In the genomic region with DNA sequence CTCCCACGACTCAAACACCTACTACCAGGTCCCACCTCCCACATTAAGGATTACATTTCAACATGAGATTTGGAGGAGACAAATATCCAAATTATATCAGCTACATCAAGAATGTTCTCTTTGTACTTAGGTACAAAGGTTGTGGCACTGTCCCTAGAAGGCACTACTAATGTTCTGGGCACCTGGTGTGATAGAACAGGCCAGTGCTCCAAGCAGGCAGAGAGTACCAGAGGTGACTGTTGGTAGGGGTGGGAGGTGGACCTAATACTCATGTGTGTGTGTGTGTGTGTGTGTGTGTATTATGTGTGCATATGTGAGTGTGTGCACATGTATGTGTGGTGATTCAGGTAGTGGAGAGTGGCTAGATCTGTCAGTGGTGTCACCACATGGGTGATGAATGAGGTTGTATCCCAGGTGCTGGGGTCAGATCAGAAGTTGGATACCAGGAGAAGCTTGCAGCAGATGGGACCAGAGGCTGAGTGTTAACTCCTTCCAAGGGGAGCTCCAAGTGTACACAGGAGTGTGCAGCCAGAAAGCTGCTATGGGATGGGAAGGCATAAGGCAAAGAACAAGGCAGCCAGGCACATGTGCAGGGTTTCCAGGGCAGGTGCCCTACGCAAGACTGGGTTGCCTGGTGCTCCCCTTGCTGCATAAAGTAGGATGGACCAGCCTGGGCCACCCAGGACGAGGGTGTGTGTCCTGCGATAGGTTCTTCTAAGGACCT, we compare ENCODE assay signal across 28 cellular contexts. TPM values are rescaled to one million over a fixed set of nuclear protein-coding genes. Genes with fewer than 3 reads are reported as not detected.
"Had no signal": no experiment of that assay in that cellular context is flagged by ENCODE, and none has a peak within 500 bp of the region (broad histone marks: within the 10 kb centered on the region; RNA-seq: fewer than 3 reads in every experiment).

No MANE protein-coding gene starts in this region.

- ATAC-seq: heart right ventricle; left cardiac atrium; lower lobe of right lung; mucosa of descending colon; stimulated activated effector memory CD8-positive, alpha-beta T cell treated with anti-CD3 and anti-CD28 coated beads, Interleukin-12 subunit alpha, Interleukin-12 subunit beta, amount 100 ng/mL, for 72 hours had no signal

- H3K27ac ChIP-seq: colonic mucosa, esophagus squamous epithelium, heart right ventricle, lower lobe of right lung, prostate gland, right atrium auricular region, sigmoid colon, stomach, thyroid gland had no signal

- H3K36me3 Mint-ChIP-seq: memory B cell; naive B cell; natural killer cell treated with Interleukin-12 subunit alpha and Interleukin-12 subunit beta and Interleukin-15 and Interleukin-18, amount 100 ng/mL, for 72 hours; stimulated activated effector memory CD8-positive, alpha-beta T cell treated with anti-CD3 and anti-CD28 coated beads, Interleukin-12 subunit alpha, Interleukin-12 subunit beta, amount 100 ng/mL, for 72 hours had no signal

- H3K4me1 ChIP-seq: colonic mucosa had no signal

- H3K4me3 Mint-ChIP-seq: dendritic cell treated with granulocyte-macrophage colony-stimulating factor and Interleukin-4, amounts not matched to agents 40 ng/mL and 50 ng/mL, for 4 days; memory B cell; naive B cell; natural killer cell treated with Interleukin-12 subunit alpha and Interleukin-12 subunit beta and Interleukin-15 and Interleukin-18, amount 100 ng/mL, for 72 hours; neural crest cell; stimulated activated effector memory CD8-positive, alpha-beta T cell treated with anti-CD3 and anti-CD28 coated beads, Interleukin-12 subunit alpha, Interleukin-12 subunit beta, amount 100 ng/mL, for 72 hours had no signal

- H3K27ac Mint-ChIP-seq: dendritic cell treated with granulocyte-macrophage colony-stimulating factor and Interleukin-4, amounts not matched to agents 40 ng/mL and 50 ng/mL, for 4 days; memory B cell; natural killer cell treated with Interleukin-12 subunit alpha and Interleukin-12 subunit beta and Interleukin-15 and Interleukin-18, amount 100 ng/mL, for 72 hours; stimulated activated effector memory CD8-positive, alpha-beta T cell treated with anti-CD3 and anti-CD28 coated beads, Interleukin-12 subunit alpha, Interleukin-12 subunit beta, amount 100 ng/mL, for 72 hours had no signal

- H3K9me3 ChIP-seq: colonic mucosa, esophagus squamous epithelium, heart right ventricle, left ventricle myocardium inferior, lower lobe of right lung, mucosa of descending colon, prostate gland, right atrium auricular region, sigmoid colon, stomach, thyroid gland had no signal

- H3K4me3 ChIP-seq: colonic mucosa, esophagus squamous epithelium, heart right ventricle, left ventricle myocardium inferior, lower lobe of right lung, mucosa of descending colon, prostate gland, right atrium auricular region, sigmoid colon, stomach, thyroid gland had no signal

- FAIRE-seq: endothelial cell of umbilical vein, islet of Langerhans had no signal

- DNase-seq: colonic mucosa; effector memory CD4-positive, alpha-beta T cell; esophagus squamous epithelium; foreskin melanocyte; glutamatergic neuron; heart right ventricle; hippocampal formation; left cardiac atrium; left ventricle myocardium inferior; lower lobe of right lung; mucosa of descending colon; naive B cell; sigmoid colon; stimulated activated CD4-positive, alpha-beta T cell treated with anti-CD3 and anti-CD28 coated beads, Interleukin-2, amount 100 ng/mL, for 24 hours; stimulated activated CD4-positive, alpha-beta T cell treated with anti-CD3 and anti-CD28 coated beads, Interleukin-4, amount 100 ng/mL, for 24 hours; stimulated activated naive CD4-positive, alpha-beta T cell treated with Interleukin-2 at 50 U/mL for 16 hours; stomach; thyroid gland had no signal

- H3K9me3 Mint-ChIP-seq: dendritic cell treated with granulocyte-macrophage colony-stimulating factor and Interleukin-4, amounts not matched to agents 40 ng/mL and 50 ng/mL, for 4 days; memory B cell; naive B cell; natural killer cell treated with Interleukin-12 subunit alpha and Interleukin-12 subunit beta and Interleukin-15 and Interleukin-18, amount 100 ng/mL, for 72 hours; neural crest cell; stimulated activated effector memory CD8-positive, alpha-beta T cell treated with anti-CD3 and anti-CD28 coated beads, Interleukin-12 subunit alpha, Interleukin-12 subunit beta, amount 100 ng/mL, for 72 hours had no signal

- H3K36me3 ChIP-seq: colonic mucosa, esophagus squamous epithelium, heart right ventricle, left ventricle myocardium inferior, lower lobe of right lung, prostate gland, right atrium auricular region, sigmoid colon, stomach, thyroid gland had no signal

- H3K27me3 ChIP-seq: colonic mucosa, heart right ventricle, right atrium auricular region, sigmoid colon, thyroid gland had no signal

- H3K4me1 Mint-ChIP-seq: memory B cell; naive B cell; stimulated activated effector memory CD8-positive, alpha-beta T cell treated with anti-CD3 and anti-CD28 coated beads, Interleukin-12 subunit alpha, Interleukin-12 subunit beta, amount 100 ng/mL, for 72 hours had no signal

RNA-seq across cellular contexts. Expression of a gene that starts 17.7 kb away (rescaled TPM):
- total RNA-seq: natural killer cell treated with Interleukin-12 subunit alpha and Interleukin-12 subunit beta and Interleukin-15 and Interleukin-18, amount 100 ng/mL, for 72 hours; temporal lobe had no signal
